18 cellular contexts compared by ENCODE assay signal in the genomic region with DNA sequence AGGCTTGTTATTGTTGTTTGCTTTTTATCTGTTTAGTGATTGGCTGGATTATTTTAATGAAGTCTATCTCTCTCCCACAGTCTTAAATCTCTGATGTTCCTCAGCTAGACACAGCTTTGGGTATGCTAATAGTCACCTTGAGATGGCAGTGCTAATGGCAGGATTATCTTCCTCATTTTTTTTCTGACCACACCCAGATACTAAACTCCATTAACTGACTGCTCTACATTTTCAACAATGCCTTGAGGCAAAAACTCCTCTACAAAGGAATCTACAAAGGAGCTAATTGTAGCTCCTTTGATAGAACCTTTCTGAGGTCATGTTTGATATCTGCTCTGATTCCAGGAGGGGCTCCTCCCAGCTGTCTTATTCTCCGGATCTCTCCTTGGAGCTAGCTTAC.
DNase-seq lines count a peak whose midpoint lies in the region; ATAC-seq, FAIRE-seq and TF ChIP-seq lines count a peak whose summit lies in the region.
"Had no signal": no experiment of that assay in that cellular context is flagged by ENCODE, and none has a peak within 500 bp of the region (broad histone marks: within the 10 kb centered on the region; RNA-seq: fewer than 3 reads in every experiment).

No MANE protein-coding gene starts in this region.

- peaks cover 25% of the 10 kb centered on the region for H3K36me3 Mint-ChIP-seq in Caco-2 (ENCODE audit: insufficient read depth, unreplicated experiment)

- H3K4me1 Mint-ChIP-seq in Caco-2 (ENCODE audit: low read depth, unreplicated experiment) = peaks cover 7% of the 10 kb centered on the region
- H3K4me1 Mint-ChIP-seq: CD8-positive, alpha-beta memory T cell had no signal

- BruUV-seq in Caco-2 (replicated peaks; lab: Mats Ljungman, UMichigan) (no TSS peak), K562 (replicated peaks; lab: Mats Ljungman, UMichigan) (no TSS peak)

- H3K9me3 ChIP-seq in Caco-2 = no peaks in the 10 kb centered on the region
- H3K9me3 ChIP-seq in K562 (replicated peaks; ENCODE audit: control insufficient read depth, insufficient read depth, low read depth, low read length) = no peaks in the 10 kb centered on the region
- no peaks in the 10 kb centered on the region for H3K9me3 ChIP-seq in psoas muscle
- H3K9me3 ChIP-seq in osteoblast (ENCODE audit: low read depth, low read length) = no peaks in the 10 kb centered on the region
- no peaks in the 10 kb centered on the region for H3K9me3 ChIP-seq in right cardiac atrium (ENCODE audit: control insufficient read depth, low read length)
- H3K9me3 ChIP-seq: BLaER1 treated with 17β-estradiol and CSF1 and Interleukin-3, amounts not matched to agents 10 nM and 100 nM; SJSA1 had no signal

- TF ChIP-seq CTCF in Caco-2 (IDR thresholded peaks at IDR 0.05; ENCODE audit: insufficient read depth in 1 of 2, low read depth in 1 of 2, low read length in 1 of 2, severe bottlenecking in 1 of 2, unreplicated experiment in 1 of 2) (no peak), NB4 (IDR thresholded peaks at IDR 0.05; ENCODE audit: low read depth, low read length) (no peak), K562 (IDR thresholded peaks at IDR 0.05 in 2 of 3, conservative IDR thresholded peaks at IDR 0.05 in 1 of 3; ENCODE audit: insufficient read depth in 2 of 3, low read depth in 1 of 3, low read length in 3 of 3) (no peak), psoas muscle (IDR thresholded peaks at IDR 0.05) (no peak), osteoblast (IDR thresholded peaks at IDR 0.05; ENCODE audit: extremely low read depth, low read depth, low read length) (no peak)

- intact Hi-C loops in Caco-2 (cut with micrococcal nuclease; ENCODE audit: unreplicated experiment) = no loop called here
- intact Hi-C loops in K562 (cut with micrococcal nuclease) = no loop called here
- intact Hi-C loops in left colon (cut with DNase I, micrococcal nuclease) = no loop called here
- intact Hi-C loops in psoas muscle (cut with DNase I) = no loop called here
- intact Hi-C loops in right cardiac atrium (cut with DNase I) = no loop called here

- H3K4me3 ChIP-seq in Caco-2 (ENCODE audit: low read depth, low read length) (no peak overlapping the region), NB4 (ENCODE audit: low read depth, low read length) (no peak overlapping the region), K562 (no peak overlapping the region), psoas muscle (no peak overlapping the region), osteoblast (ENCODE audit: insufficient read depth, low read length) (no peak overlapping the region), right cardiac atrium (ENCODE audit: low read length) (no peak overlapping the region)
- H3K4me3 ChIP-seq: BLaER1 treated with 17β-estradiol and CSF1 and Interleukin-3, amounts not matched to agents 10 nM and 100 nM; SJSA1 had no signal

- H3K27ac Mint-ChIP-seq in Caco-2 (ENCODE audit: unreplicated experiment) = peak overlapping the region; percentile 38
- H3K27ac Mint-ChIP-seq: IgD-negative memory B cell had no signal

- H3K36me3 ChIP-seq in Caco-2 (ENCODE audit: control insufficient read depth, insufficient read depth, low read length) (no peaks in the 10 kb centered on the region), K562 (ENCODE audit: control insufficient read depth, insufficient read depth, low read length) (no peaks in the 10 kb centered on the region), psoas muscle (ENCODE audit: insufficient read depth in 1 of 2, low read depth in 1 of 2) (no peaks in the 10 kb centered on the region), osteoblast (ENCODE audit: insufficient read depth, low read length) (no peaks in the 10 kb centered on the region)

- no peaks in the 10 kb centered on the region for H4K20me1 ChIP-seq in K562 (replicated peaks; ENCODE audit: control insufficient read depth, insufficient read depth, low read length)
- no peaks in the 10 kb centered on the region for H4K20me1 ChIP-seq in osteoblast (ENCODE audit: insufficient read depth, low read length)
- H4K20me1 ChIP-seq: BLaER1 treated with 17β-estradiol and CSF1 and Interleukin-3, amounts not matched to agents 10 nM and 100 nM had no signal

- peak; percentile 58 for ATAC-seq in K562
- ATAC-seq in left colon = peak; percentile 43
- ATAC-seq in psoas muscle = no peak
- no peak for ATAC-seq in right cardiac atrium

- in situ Hi-C loops in K562 (cut with MboI) = no loop called here

- H3K4me1 ChIP-seq in Caco-2 (0 out of 2 replicates have a peak, but pooled peaks cover 10% of the 10 kb centered on the region), K562 (replicated peaks in 1 of 2; ENCODE audit: control insufficient read depth in 2 of 2, insufficient read depth in 2 of 2, low read length in 2 of 2) (peaks cover 3 to 4% of the 10 kb centered on the region in 2 experiments; a peak in 2 of 5 replicates), psoas muscle (peaks cover 10% of the 10 kb centered on the region), osteoblast (ENCODE audit: insufficient read depth, low read length) (no peaks in the 10 kb centered on the region), right cardiac atrium (ENCODE audit: control insufficient read depth, insufficient read depth, low read length) (no peaks in the 10 kb centered on the region)
- H3K4me1 ChIP-seq: BLaER1 treated with 17β-estradiol and CSF1 and Interleukin-3, amounts not matched to agents 10 nM and 100 nM; SJSA1 had no signal

- no peak for TF ChIP-seq RAD21 in K562 (CRISPR knock-in tag; conservative IDR thresholded peaks at IDR 0.05 in 1 of 2, IDR thresholded peaks at IDR 0.05 in 1 of 2)

- 67% methylated on average over 1 of the region's 1 CpG for WGBS in K562 (ENCODE audit: insufficient coverage, low coverage, missing lambda C conversion rate)
- WGBS in psoas muscle, 3 donors = 94 to 96% (median 94%) methylated on average over 1 of the region's 1 CpG
- 88% methylated on average over 1 of the region's 1 CpG for WGBS in right cardiac atrium

- no peak overlapping the region for H2AFZ ChIP-seq in K562 (ENCODE audit: low read depth, low read length)
- H2AFZ ChIP-seq in osteoblast (ENCODE audit: low read length) = no peak overlapping the region

- FAIRE-seq in K562 (lab: Jason Lieb, UNC) (no peak), HTR-8/SVneo (lab: Jason Lieb, UNC) (no peak)
- FAIRE-seq: D721Med had no signal

- TF ChIP-seq EP300 in K562 (IDR thresholded peaks at IDR 0.05; ENCODE audit: low read length) = no peak

- no peaks in the 10 kb centered on the region for H3K27me3 ChIP-seq in Caco-2 (replicated peaks; ENCODE audit: control insufficient read depth, insufficient read depth, low read length)
- no peaks in the 10 kb centered on the region for H3K27me3 ChIP-seq in K562 (ENCODE audit: control insufficient read depth in 2 of 2, insufficient read depth in 2 of 2, low read length in 2 of 2)
- H3K27me3 ChIP-seq in psoas muscle (ENCODE audit: insufficient read depth in 3 of 3, low read length in 2 of 3) = no peaks in the 10 kb centered on the region
- no peaks in the 10 kb centered on the region for H3K27me3 ChIP-seq in osteoblast (ENCODE audit: insufficient read depth, low read length)
- H3K27me3 ChIP-seq in right cardiac atrium (ENCODE audit: control insufficient read depth, insufficient read depth) = no peaks in the 10 kb centered on the region
- H3K27me3 ChIP-seq: BLaER1 treated with 17β-estradiol and CSF1 and Interleukin-3, amounts not matched to agents 10 nM and 100 nM; SJSA1 had no signal

- TF ChIP-seq POLR2A in NB4 (IDR thresholded peaks at IDR 0.05; ENCODE audit: extremely low read depth, insufficient read length) (no peak), K562 (conservative IDR thresholded peaks at IDR 0.05) (no peak)

- CTCF ChIA-PET in Caco-2 (lab: Charles Lee) (no interaction called here), K562 (lab: Yijun Ruan, JAX; ENCODE audit: low intra/inter-chr PET ratio) (no interaction called here)

- H3K79me2 ChIP-seq in K562 (ENCODE audit: control insufficient read depth, insufficient read depth, low read length) (no peaks in the 10 kb centered on the region), osteoblast (ENCODE audit: insufficient read depth, low read length) (no peaks in the 10 kb centered on the region)

- no peaks in the 10 kb centered on the region for H3K27me3 Mint-ChIP-seq in Caco-2 (ENCODE audit: insufficient read depth, unreplicated experiment)
- H3K27me3 Mint-ChIP-seq: CD8-positive, alpha-beta memory T cell; IgD-negative memory B cell had no signal

- no peak overlapping the region for H3K4me2 ChIP-seq in K562 (ENCODE audit: insufficient read depth, low read length)
- no peak overlapping the region for H3K4me2 ChIP-seq in osteoblast (ENCODE audit: insufficient read depth, low read length)
- H3K4me2 ChIP-seq: BLaER1 treated with 17β-estradiol and CSF1 and Interleukin-3, amounts not matched to agents 10 nM and 100 nM had no signal

- no peak overlapping the region for H3K4me3 Mint-ChIP-seq in Caco-2 (ENCODE audit: unreplicated experiment)
- H3K4me3 Mint-ChIP-seq: CD8-positive, alpha-beta memory T cell; H9; IgD-negative memory B cell had no signal

- no peak overlapping the region for H3K27ac ChIP-seq in K562 (ENCODE audit: extremely low read depth, low read depth, low read length)
- no peak overlapping the region for H3K27ac ChIP-seq in psoas muscle
- H3K27ac ChIP-seq in osteoblast (ENCODE audit: low read depth, low read length) = no peak overlapping the region
- no peak overlapping the region for H3K27ac ChIP-seq in right cardiac atrium (ENCODE audit: low read length)
- H3K27ac ChIP-seq: BLaER1 treated with 17β-estradiol and CSF1 and Interleukin-3, amounts not matched to agents 10 nM and 100 nM; SJSA1 had no signal

- POLR2A ChIA-PET in Caco-2 (lab: Charles Lee) = no interaction called here
- POLR2A ChIA-PET in K562 (lab: Yijun Ruan, JAX) = interaction anchor here (0.9 to 1.0 kb wide), 3 partner anchors 10 to 16 kb away, joined by 3 to 6 read pairs (median 4); no protein-coding TSS in a partner anchor

- no peaks in the 10 kb centered on the region for H3K9me1 ChIP-seq in K562 (ENCODE audit: control insufficient read depth, insufficient read depth, low read length)

- no peak overlapping the region for H3K9ac ChIP-seq in K562 (ENCODE audit: insufficient read depth in 1 of 2, low read depth in 2 of 2, low read length in 2 of 2)
- H3K9ac ChIP-seq: BLaER1 treated with 17β-estradiol and CSF1 and Interleukin-3, amounts not matched to agents 10 nM and 100 nM had no signal

- H3K9me3 Mint-ChIP-seq in Caco-2 (ENCODE audit: unreplicated experiment) = no peaks in the 10 kb centered on the region
- H3K9me3 Mint-ChIP-seq: CD8-positive, alpha-beta memory T cell; H9; IgD-negative memory B cell had no signal

- peak; percentile 7 to 37 for DNase-seq in Caco-2
- peak; percentile 5 for DNase-seq in NB4 (ENCODE audit: low read depth)
- no peak for DNase-seq in K562 (ENCODE audit: extremely low read depth in 1 of 4, low spot score in 3 of 4)
- no peak for DNase-seq in left colon
- DNase-seq in psoas muscle = no peak
- DNase-seq in osteoblast (ENCODE audit: insufficient read length, low spot score, missing footprints) = no peak
- DNase-seq in HTR-8/SVneo (ENCODE audit: insufficient read length, low spot score) = no peak
- DNase-seq in right cardiac atrium = no peak
- DNase-seq: CD8-positive, alpha-beta memory T cell; H9; NCI-H1105 treated with DMSO at 0.1 percent for 48 hours; NCI-H1694 treated with DMSO at 0.1 percent for 48 hours; NCI-H510A; NCI-H774 had no signal

Comparison
In these comparisons a context has a peak if more than half of its experiments do, and no peak if none do; other contexts are left out.
1. DNase-seq: peak in Caco-2 (2 of 2) and NB4 (single experiment); none in K562 (0 of 4), left colon (0 of 2), psoas muscle (0 of 2), osteoblast (single experiment), HTR-8/SVneo (single experiment) and right cardiac atrium (0 of 3).
2. ATAC-seq: peak in K562 (single experiment) and left colon (single experiment); none in psoas muscle (0 of 4) and right cardiac atrium (0 of 2).